ENCODE assay signal across 16 cellular contexts in genomic region chr9:16501726-16502125, GRCh38.
DNase-seq lines count a peak whose midpoint lies in the region; ATAC-seq, FAIRE-seq and TF ChIP-seq lines count a peak whose summit lies in the region.
"Had no signal": no experiment of that assay in that cellular context is flagged by ENCODE, and none has a peak within 500 bp of the region (broad histone marks: within the 10 kb centered on the region; RNA-seq: fewer than 3 reads in every experiment).

No MANE protein-coding gene starts in this region.

- no peaks in the 10 kb centered on the region for H3K9me2 ChIP-seq in PC-3 (replicated peaks; ENCODE audit: low read length)

- H3F3A ChIP-seq in PC-3 (ENCODE audit: low read length, unreplicated experiment) = no peaks in the 10 kb centered on the region

- POLR2A ChIA-PET in PC-3 (lab: Charles Lee; ENCODE audit: unreplicated experiment) = no interaction called here
- POLR2A ChIA-PET in activated CD4-positive, alpha-beta T cell treated with anti-CD3 and anti-CD28 coated beads for 36 hours (lab: Charles Lee) = interaction anchor here (0.6 kb wide), 1 partner anchor 421 kb away, joined by 3 read pairs; no protein-coding TSS in a partner anchor

- H3K4me1 Mint-ChIP-seq in endodermal cell = peaks cover 10% of the 10 kb centered on the region
- H3K4me1 Mint-ChIP-seq in nephron = peaks cover 53% of the 10 kb centered on the region
- no peaks in the 10 kb centered on the region for H3K4me1 Mint-ChIP-seq in activated T-cell treated with anti-CD3 and anti-CD28 coated beads, Interleukin-2, amount 50 U/mL, for 72 hours (ENCODE audit: low read depth)
- no peaks in the 10 kb centered on the region for H3K4me1 Mint-ChIP-seq in activated CD4-positive, alpha-beta T cell treated with anti-CD3 and anti-CD28 coated beads for 36 hours
- H3K4me1 Mint-ChIP-seq: CD14-positive monocyte had no signal

- H3K27me3 Mint-ChIP-seq in endodermal cell (ENCODE audit: insufficient read depth) = no peaks in the 10 kb centered on the region
- no peaks in the 10 kb centered on the region for H3K27me3 Mint-ChIP-seq in nephron (ENCODE audit: low read depth)
- no peaks in the 10 kb centered on the region for H3K27me3 Mint-ChIP-seq in activated T-cell treated with anti-CD3 and anti-CD28 coated beads, Interleukin-2, amount 50 U/mL, for 72 hours (ENCODE audit: low read depth)
- H3K27me3 Mint-ChIP-seq in activated CD4-positive, alpha-beta T cell treated with anti-CD3 and anti-CD28 coated beads for 36 hours = no peaks in the 10 kb centered on the region

- peak overlapping the region; percentile 25 for H3K27ac Mint-ChIP-seq in endodermal cell
- H3K27ac Mint-ChIP-seq in nephron = peak overlapping the region; percentile 39 to 95 (median 45)
- no peak overlapping the region for H3K27ac Mint-ChIP-seq in activated T-cell treated with anti-CD3 and anti-CD28 coated beads, Interleukin-2, amount 50 U/mL, for 72 hours
- H3K27ac Mint-ChIP-seq in activated CD4-positive, alpha-beta T cell treated with anti-CD3 and anti-CD28 coated beads for 36 hours = no peak overlapping the region
- H3K27ac Mint-ChIP-seq: CD14-positive monocyte had no signal

- no peaks in the 10 kb centered on the region for H3K79me2 ChIP-seq in PC-3 (ENCODE audit: low read length)

- FAIRE-seq in small intestine (lab: Jason Lieb, UNC) = no peak
- FAIRE-seq: A549 had no signal

- H3K27ac ChIP-seq in PC-3 (ENCODE audit: low read length) (peak overlapping the region; percentile 42), endodermal cell (ENCODE audit: low read depth, low read length) (no peak overlapping the region), small intestine (ENCODE audit: low read depth in 1 of 2, low read length in 1 of 2) (no peak overlapping the region)

- H2AFZ ChIP-seq in PC-3 (ENCODE audit: low read length) = no peak overlapping the region

- H3K9ac ChIP-seq in PC-3 (ENCODE audit: low read length) = no peak overlapping the region
- no peak overlapping the region for H3K9ac ChIP-seq in endodermal cell (ENCODE audit: extremely low read depth, low read length, poor library complexity, severe bottlenecking)

- H3K9me3 Mint-ChIP-seq in endodermal cell (no peaks in the 10 kb centered on the region), nephron (no peaks in the 10 kb centered on the region)
- peaks cover 0 to 4% of the 10 kb centered on the region in 2 donors for H3K9me3 Mint-ChIP-seq in activated T-cell treated with anti-CD3 and anti-CD28 coated beads, Interleukin-2, amount 50 U/mL, for 72 hours
- H3K9me3 Mint-ChIP-seq in activated CD4-positive, alpha-beta T cell treated with anti-CD3 and anti-CD28 coated beads for 36 hours (ENCODE audit: low read depth) = no peaks in the 10 kb centered on the region

- H3K36me3 ChIP-seq in PC-3 (ENCODE audit: low read depth, low read length) = no peaks in the 10 kb centered on the region
- H3K36me3 ChIP-seq in endodermal cell (ENCODE audit: control insufficient read depth, insufficient read depth, low read length) = no peaks in the 10 kb centered on the region
- no peaks in the 10 kb centered on the region for H3K36me3 ChIP-seq in small intestine (ENCODE audit: control insufficient read depth in 2 of 2, insufficient read depth in 2 of 2, low read length in 2 of 2)

- H3K36me3 Mint-ChIP-seq in endodermal cell (ENCODE audit: low read depth) = no peaks in the 10 kb centered on the region
- no peaks in the 10 kb centered on the region for H3K36me3 Mint-ChIP-seq in nephron (ENCODE audit: low read depth)
- no peaks in the 10 kb centered on the region for H3K36me3 Mint-ChIP-seq in activated T-cell treated with anti-CD3 and anti-CD28 coated beads, Interleukin-2, amount 50 U/mL, for 72 hours (ENCODE audit: insufficient read depth in 2 of 2)
- no peaks in the 10 kb centered on the region for H3K36me3 Mint-ChIP-seq in activated CD4-positive, alpha-beta T cell treated with anti-CD3 and anti-CD28 coated beads for 36 hours (ENCODE audit: low read depth)
- H3K36me3 Mint-ChIP-seq: CD14-positive monocyte had no signal

- no peak overlapping the region for H3K4me3 ChIP-seq in PC-3 (ENCODE audit: low read length)
- no peak overlapping the region for H3K4me3 ChIP-seq in endodermal cell (ENCODE audit: low read length)
- H3K4me3 ChIP-seq in small intestine (ENCODE audit: low read depth in 1 of 2, low read length in 2 of 2) = no peak overlapping the region
- H3K4me3 ChIP-seq: A549 had no signal

- H4K20me1 ChIP-seq in PC-3 (ENCODE audit: low read length) = no peaks in the 10 kb centered on the region

- TF ChIP-seq CTCF in PC-3 (conservative IDR thresholded peaks at IDR 0.05; ENCODE audit: low read depth, low read length) (no peak), endodermal cell (conservative IDR thresholded peaks at IDR 0.05) (no peak), nephron (IDR thresholded peaks at IDR 0.05; ENCODE audit: unreplicated experiment in 3 of 3) (no peak)

- H3K4me3 Mint-ChIP-seq in endodermal cell (no peak overlapping the region), nephron (no peak overlapping the region)
- H3K4me3 Mint-ChIP-seq in activated T-cell treated with anti-CD3 and anti-CD28 coated beads, Interleukin-2, amount 50 U/mL, for 72 hours = no peak overlapping the region
- no peak overlapping the region for H3K4me3 Mint-ChIP-seq in activated CD4-positive, alpha-beta T cell treated with anti-CD3 and anti-CD28 coated beads for 36 hours
- H3K4me3 Mint-ChIP-seq: CD14-positive monocyte had no signal

- intact Hi-C loops in PC-3 (cut with micrococcal nuclease) = no loop called here
- intact Hi-C loops in activated CD4-positive, alpha-beta T cell treated with anti-CD3 and anti-CD28 coated beads for 36 hours (cut with DNase I, micrococcal nuclease) = no loop called here

- BruUV-seq in PC-3 (replicated peaks; lab: Mats Ljungman, UMichigan) = no TSS peak

- CTCF ChIA-PET in PC-3 (lab: Charles Lee) = no interaction called here
- CTCF ChIA-PET in activated CD4-positive, alpha-beta T cell treated with anti-CD3 and anti-CD28 coated beads for 36 hours (lab: Charles Lee) = no interaction called here

- WGBS in endodermal cell (ENCODE audit: insufficient coverage in 1 of 2, insufficient read length in 1 of 2), 2 experiments = 92 to 93% methylated on average over 2 of the region's 2 CpGs
- WGBS in small intestine, 3 donors = 86 to 94% (median 91%) methylated on average over 2 of the region's 2 CpGs

- no peaks in the 10 kb centered on the region for H3K27me3 ChIP-seq in PC-3 (ENCODE audit: low read length)
- H3K27me3 ChIP-seq in endodermal cell (ENCODE audit: control insufficient read depth, insufficient read depth, low read length, poor library complexity, severe bottlenecking) = no peaks in the 10 kb centered on the region
- no peaks in the 10 kb centered on the region for H3K27me3 ChIP-seq in small intestine (ENCODE audit: control insufficient read depth in 2 of 2, insufficient read depth in 2 of 2, low read length in 2 of 2)

- H3K4me2 ChIP-seq in PC-3 (ENCODE audit: low read length) = peak overlapping the region; percentile 52; the same call in 1 of the 2 replicates
- H3K4me2 ChIP-seq: A549 had no signal

- H3K4me1 ChIP-seq in PC-3 (ENCODE audit: insufficient read depth, low read length) (peaks cover 29% of the 10 kb centered on the region), endodermal cell (ENCODE audit: control insufficient read depth, insufficient read depth, low read length) (peaks cover 5% of the 10 kb centered on the region), small intestine (ENCODE audit: control insufficient read depth in 2 of 2, insufficient read depth in 1 of 2, low read depth in 1 of 2, low read length in 1 of 2) (no peaks in the 10 kb centered on the region)

- H3K9me3 ChIP-seq in PC-3 (ENCODE audit: low read length) (no peaks in the 10 kb centered on the region), endodermal cell (ENCODE audit: control insufficient read depth, low read length) (no peaks in the 10 kb centered on the region), small intestine (ENCODE audit: control insufficient read depth, low read depth) (no peaks in the 10 kb centered on the region)
- H3K9me3 ChIP-seq: A549 had no signal

- no peak for ATAC-seq in PC-3
- no peak for ATAC-seq in activated T-cell treated with anti-CD3 and anti-CD28 coated beads, Interleukin-2, amount 50 U/mL, for 72 hours (replicated peaks in 1 of 2)
- no peak for ATAC-seq in activated CD4-positive, alpha-beta T cell treated with anti-CD3 and anti-CD28 coated beads for 36 hours
- ATAC-seq: A549 had no signal

- DNase-seq in ELR (ENCODE audit: low read depth) = peak; percentile 23
- no peak for DNase-seq in PC-3
- no peak for DNase-seq in endodermal cell
- DNase-seq in small intestine = no peak
- no peak for DNase-seq in effector CD4-positive, alpha-beta T cell
- no peak for DNase-seq in activated T-cell treated with anti-CD3 and anti-CD28 coated beads, Interleukin-2, amount 50 U/mL, for 72 hours
- no peak for DNase-seq in activated CD4-positive, alpha-beta T cell treated with anti-CD3 and anti-CD28 coated beads for 36 hours
- DNase-seq: DMS79; H7; NCI-H1436 treated with DMSO at 0.1 percent for 48 hours; NCI-H2029 treated with DMSO at 0.1 percent for 48 hours; NK-92 treated with Interleukin-12 subunit alpha and Interleukin-12 subunit beta, amount 100 ng/mL, for 24 hours; SHP77 treated with DMSO at 0.1 percent for 48 hours had no signal

Comparison
In these comparisons a context has a peak if more than half of its experiments do, and no peak if none do; other contexts are left out.
1. H3K27ac Mint-ChIP-seq: peak in endodermal cell (single experiment) and nephron (3 of 3); none in activated T-cell treated with anti-CD3 and anti-CD28 coated beads, Interleukin-2, amount 50 U/mL, for 72 hours (single experiment) and activated CD4-positive, alpha-beta T cell treated with anti-CD3 and anti-CD28 coated beads for 36 hours (single experiment).